ENCODE assay signal across 18 cellular contexts in genomic region chr6:119108076-119108475, GRCh38. TPM values are rescaled to one million over a fixed set of nuclear protein-coding genes. Genes with fewer than 3 reads are reported as not detected.
"Had no signal": no experiment of that assay in that cellular context is flagged by ENCODE, and none has a peak within 500 bp of the region (broad histone marks: within the 10 kb centered on the region; RNA-seq: fewer than 3 reads in every experiment).

No MANE protein-coding gene starts in this region.

- H3K9ac ChIP-seq: SK-N-SH had no signal

- H3K4me2 ChIP-seq: SK-N-SH had no signal

- DNase-seq: Karpas-422, KG1, MM.1S, NCI-H1092 treated with DMSO at 0.1 percent for 48 hours, NCI-H1436, NCI-H187, NCI-H2029, NCI-H2081 treated with DMSO at 0.1 percent for 48 hours, NCI-H2171, NCI-H226, NCI-H446, NCI-H510A, NCI-H524 treated with DMSO at 0.1 percent for 48 hours, NCI-H774, RPMI8226, SHP77, SK-N-SH had no signal

- H3K9me2 ChIP-seq: SK-N-SH had no signal

- H3K9me3 ChIP-seq: SK-N-SH had no signal

RNA-seq across cellular contexts. Expression of gene FAM184A, which starts 29.6 kb away (rescaled TPM):
- total RNA-seq: HT-29 had no signal
